ENCODE assay signal across 8 cellular contexts in the genomic region with DNA sequence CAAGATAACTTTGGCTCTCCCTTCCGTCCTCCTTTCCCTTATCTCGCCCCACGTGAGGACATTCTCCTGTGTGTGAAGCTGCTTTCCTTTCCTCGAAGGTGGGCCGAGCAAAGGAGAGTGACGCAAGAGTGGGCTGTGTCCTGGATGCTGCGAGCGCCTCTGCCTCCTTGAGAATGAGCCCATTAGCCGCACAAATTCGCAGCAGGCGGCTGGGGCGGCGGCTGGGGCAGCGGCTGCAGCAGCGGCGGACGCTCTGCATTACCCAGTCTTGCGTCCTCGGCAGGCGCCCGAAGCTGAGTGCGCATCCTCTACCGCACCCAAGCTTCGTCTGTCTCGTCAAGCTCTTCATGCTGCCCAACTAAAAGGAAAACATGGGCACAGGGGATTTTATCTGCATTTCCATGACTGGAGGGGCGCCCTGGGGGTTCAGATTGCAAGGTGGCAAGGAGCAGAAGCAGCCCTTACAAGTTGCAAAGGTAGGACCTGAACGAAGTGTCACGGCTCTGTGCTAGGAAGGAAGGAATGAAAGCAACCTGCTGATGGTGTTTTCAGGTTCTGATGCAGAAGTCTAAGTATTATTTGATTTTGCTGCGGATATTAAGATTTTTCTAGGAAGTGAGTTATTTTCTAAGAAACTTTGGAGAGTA. TPM values are rescaled to one million over a fixed set of nuclear protein-coding genes. Genes with fewer than 3 reads are reported as not detected.
A peak's percentile ranks its signal among the peaks of the same experiment; 100 is the strongest.
DNase-seq lines count a peak whose midpoint lies in the region; ATAC-seq and TF ChIP-seq lines count a peak whose summit lies in the region.

A gene with protein sequence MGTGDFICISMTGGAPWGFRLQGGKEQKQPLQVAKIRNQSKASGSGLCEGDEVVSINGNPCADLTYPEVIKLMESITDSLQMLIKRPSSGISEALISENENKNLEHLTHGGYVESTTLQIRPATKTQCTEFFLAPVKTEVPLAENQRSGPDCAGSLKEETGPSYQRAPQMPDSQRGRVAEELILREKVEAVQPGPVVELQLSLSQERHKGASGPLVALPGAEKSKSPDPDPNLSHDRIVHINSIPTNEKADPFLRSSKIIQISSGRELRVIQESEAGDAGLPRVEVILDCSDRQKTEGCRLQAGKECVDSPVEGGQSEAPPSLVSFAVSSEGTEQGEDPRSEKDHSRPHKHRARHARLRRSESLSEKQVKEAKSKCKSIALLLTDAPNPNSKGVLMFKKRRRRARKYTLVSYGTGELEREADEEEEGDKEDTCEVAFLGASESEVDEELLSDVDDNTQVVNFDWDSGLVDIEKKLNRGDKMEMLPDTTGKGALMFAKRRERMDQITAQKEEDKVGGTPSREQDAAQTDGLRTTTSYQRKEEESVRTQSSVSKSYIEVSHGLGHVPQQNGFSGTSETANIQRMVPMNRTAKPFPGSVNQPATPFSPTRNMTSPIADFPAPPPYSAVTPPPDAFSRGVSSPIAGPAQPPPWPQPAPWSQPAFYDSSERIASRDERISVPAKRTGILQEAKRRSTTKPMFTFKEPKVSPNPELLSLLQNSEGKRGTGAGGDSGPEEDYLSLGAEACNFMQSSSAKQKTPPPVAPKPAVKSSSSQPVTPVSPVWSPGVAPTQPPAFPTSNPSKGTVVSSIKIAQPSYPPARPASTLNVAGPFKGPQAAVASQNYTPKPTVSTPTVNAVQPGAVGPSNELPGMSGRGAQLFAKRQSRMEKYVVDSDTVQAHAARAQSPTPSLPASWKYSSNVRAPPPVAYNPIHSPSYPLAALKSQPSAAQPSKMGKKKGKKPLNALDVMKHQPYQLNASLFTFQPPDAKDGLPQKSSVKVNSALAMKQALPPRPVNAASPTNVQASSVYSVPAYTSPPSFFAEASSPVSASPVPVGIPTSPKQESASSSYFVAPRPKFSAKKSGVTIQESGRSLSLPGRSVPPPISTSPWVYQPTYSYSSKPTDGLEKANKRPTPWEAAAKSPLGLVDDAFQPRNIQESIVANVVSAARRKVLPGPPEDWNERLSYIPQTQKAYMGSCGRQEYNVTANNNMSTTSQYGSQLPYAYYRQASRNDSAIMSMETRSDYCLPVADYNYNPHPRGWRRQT (plus strand): TSS at position 189 of the 647 bp plus-strand sequence. CDS start 183 bp downstream, at position 372.

- H3K4me3 Mint-ChIP-seq in activated CD8-positive, alpha-beta memory T cell treated with anti-CD3 and anti-CD28 coated beads, Interleukin-2, amount 10 ng/mL, durations not matched to agents 7 days and 5 days = peak within 1 kb of the TSS; percentile 68

- no peaks in the 10 kb centered on the region for H3K36me3 Mint-ChIP-seq in activated CD8-positive, alpha-beta memory T cell treated with anti-CD3 and anti-CD28 coated beads, Interleukin-2, amount 10 ng/mL, durations not matched to agents 7 days and 5 days

- peak within 1 kb of the TSS; percentile 87 to 90 (median 88) for H3K27ac ChIP-seq in esophagus muscularis mucosa (replicated peaks in 1 of 4)

- no peaks in the 10 kb centered on the region for H3K36me3 ChIP-seq in esophagus muscularis mucosa
- no peaks in the 10 kb centered on the region for H3K36me3 ChIP-seq in mucosa of descending colon (ENCODE audit: low read depth)

- no peak within 1 kb of the TSS for H3K27ac Mint-ChIP-seq in activated CD8-positive, alpha-beta memory T cell treated with anti-CD3 and anti-CD28 coated beads, Interleukin-2, amount 10 ng/mL, durations not matched to agents 7 days and 5 days

- peaks cover 49% of the 10 kb centered on the region for H3K27me3 Mint-ChIP-seq in activated CD8-positive, alpha-beta memory T cell treated with anti-CD3 and anti-CD28 coated beads, Interleukin-2, amount 10 ng/mL, durations not matched to agents 7 days and 5 days

- peak within 1 kb of the TSS; percentile 66 to 76 (median 72) for H3K4me3 ChIP-seq in esophagus muscularis mucosa
- peak within 1 kb of the TSS; percentile 7 for H3K4me3 ChIP-seq in mucosa of descending colon

- ATAC-seq in activated CD4-positive, CD25-positive, alpha-beta regulatory T cell treated with anti-CD3 and anti-CD28 coated beads, Interleukin-2, amount 50 U/mL, for 24 hours = peak; percentile 65 to 69
- ATAC-seq in HG03064 (IDR thresholded peaks at IDR 0.05; ENCODE audit: low read depth, unreplicated experiment) (peak; percentile 62), mucosa of descending colon (peak; percentile 82)
- peak; percentile 92 for ATAC-seq in activated CD8-positive, alpha-beta memory T cell treated with anti-CD3 and anti-CD28 coated beads, Interleukin-2, amount 10 ng/mL, durations not matched to agents 7 days and 5 days

- 2% methylated on average over 21 of the region's 29 CpGs for WGBS in esophagus muscularis mucosa

- TF ChIP-seq POLR2A in esophagus muscularis mucosa (IDR thresholded peaks at IDR 0.05; ENCODE audit: low read depth) = peak; percentile 76

- no peak for TF ChIP-seq CTCF in esophagus muscularis mucosa (IDR thresholded peaks at IDR 0.05)
- no peak for TF ChIP-seq CTCF in mucosa of descending colon (IDR thresholded peaks at IDR 0.05)

- CTCF ChIA-PET in activated CD8-positive, alpha-beta memory T cell treated with anti-CD3 and anti-CD28 coated beads, Interleukin-2, amount 10 ng/mL, durations not matched to agents 7 days and 5 days (lab: Charles Lee) = interaction anchor here (0.9 to 1.7 kb wide), 8 partner anchors 24 to 149 kb away, joined by 3 to 7 read pairs (median 4); no protein-coding TSS in a partner anchor

- H3K9me3 Mint-ChIP-seq in activated CD8-positive, alpha-beta memory T cell treated with anti-CD3 and anti-CD28 coated beads, Interleukin-2, amount 10 ng/mL, durations not matched to agents 7 days and 5 days (ENCODE audit: low read depth) = no peaks in the 10 kb centered on the region

- H3K9me3 ChIP-seq in esophagus muscularis mucosa (no peaks in the 10 kb centered on the region), mucosa of descending colon (no peaks in the 10 kb centered on the region)

- intact Hi-C loops in esophagus muscularis mucosa (cut with DNase I) (loop anchor here (2.0 to 10.0 kb wide), 2 partner anchors 54 to 144 kb away; no protein-coding TSS in a partner anchor), mucosa of descending colon (cut with DNase I, micrococcal nuclease) (loop anchor here in 1 of 2 donors (5.0 kb wide), 1 partner anchor 116 kb away; no protein-coding TSS in a partner anchor)

- H3K4me1 Mint-ChIP-seq in activated CD8-positive, alpha-beta memory T cell treated with anti-CD3 and anti-CD28 coated beads, Interleukin-2, amount 10 ng/mL, durations not matched to agents 7 days and 5 days = peaks cover 15% of the 10 kb centered on the region

- no peak for DNase-seq in activated CD4-positive, CD25-positive, alpha-beta regulatory T cell treated with anti-CD3 and anti-CD28 coated beads, Interleukin-2, amount 50 U/mL, for 72 hours
- DNase-seq in NCI-H510A treated with DMSO at 0.1 percent for 48 hours (lab: John Stamatoyannopoulos, UW) = peak; percentile 31
- DNase-seq in activated CD8-positive, alpha-beta memory T cell treated with anti-CD3 and anti-CD28 coated beads, Interleukin-2, amount 10 ng/mL, durations not matched to agents 7 days and 5 days = peak; percentile 66
- peak; percentile 96 for DNase-seq in esophagus muscularis mucosa (ENCODE audit: extremely low spot score)
- DNase-seq in mucosa of descending colon = peak; percentile 47 to 66 (median 63)
- DNase-seq in stromal cell of bone marrow (ENCODE audit: low read depth) = peak; percentile 70

- TF ChIP-seq EP300 in esophagus muscularis mucosa (IDR thresholded peaks at IDR 0.05) = no peak

- peaks cover 0 to 4% (median 1%) of the 10 kb centered on the region in 4 donors for H3K4me1 ChIP-seq in esophagus muscularis mucosa
- H3K4me1 ChIP-seq in mucosa of descending colon (ENCODE audit: low read depth) = no peaks in the 10 kb centered on the region

- H3K27me3 ChIP-seq in esophagus muscularis mucosa = no peaks in the 10 kb centered on the region

RNA-seq across cellular contexts. Expression of the gene that starts here (rescaled TPM):
- 1 to 10 TPM in 1 of 2 experiments, under 1 TPM in 1; 0.89 to 1.0 TPM for total RNA-seq in activated CD8-positive, alpha-beta memory T cell treated with anti-CD3 and anti-CD28 coated beads, Interleukin-2, amount 10 ng/mL, durations not matched to agents 7 days and 5 days
- total RNA-seq in esophagus muscularis mucosa = 1,000 to 10,000 TPM; 2,073 to 2,783 (median 2,517) TPM
- total RNA-seq in mucosa of descending colon = 100 to 1,000 TPM in 1 of 3 donors, 10 to 100 TPM in 2; 18.9 to 804 (median 91.1) TPM

Comparison
In these comparisons a context has a peak if more than half of its experiments do, and no peak if none do; other contexts are left out.
1. RNA of the gene that starts here (total RNA-seq): 2,073 to 2,783 TPM in esophagus muscularis mucosa and 18.9 to 804 TPM in mucosa of descending colon; 0.89 to 1.0 TPM in activated CD8-positive, alpha-beta memory T cell treated with anti-CD3 and anti-CD28 coated beads, Interleukin-2, amount 10 ng/mL, durations not matched to agents 7 days and 5 days; every median in the first group is over 4 times any median in the second.
2. Peak in every context shown above with its lines, with median percentiles within 50 percentile points of each other: ATAC-seq.